15 cellular contexts compared by ENCODE assay signal in the genomic region with DNA sequence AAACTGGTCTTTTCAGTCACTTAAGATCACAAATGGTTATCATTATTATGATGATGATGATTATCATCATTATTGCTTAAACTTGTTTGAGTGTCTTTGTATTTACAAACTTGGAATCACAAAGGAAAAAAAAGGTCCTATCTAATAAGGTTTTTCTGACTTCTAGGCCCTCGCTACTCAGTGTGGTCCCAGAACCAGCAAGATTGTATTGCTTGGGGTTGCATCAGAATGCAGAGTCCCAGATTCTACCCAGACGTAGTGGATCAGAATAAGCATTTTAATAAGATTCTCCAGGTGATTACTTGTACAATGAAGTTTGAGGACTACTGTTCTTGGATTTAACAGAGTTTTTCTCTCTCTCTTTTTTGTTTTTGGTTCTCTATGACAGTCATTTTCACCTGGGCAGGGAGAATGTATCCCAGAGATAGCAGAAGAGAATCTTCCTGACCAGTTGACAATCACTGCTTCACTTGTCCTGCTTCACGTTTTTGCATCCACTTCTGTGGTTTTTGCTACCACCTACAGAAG. TPM values are rescaled to one million over a fixed set of nuclear protein-coding genes. Genes with fewer than 3 reads are reported as not detected.
DNase-seq lines count a peak whose midpoint lies in the region; TF ChIP-seq lines count a peak whose summit lies in the region.
"Had no signal": no experiment of that assay in that cellular context is flagged by ENCODE, and none has a peak within 500 bp of the region (broad histone marks: within the 10 kb centered on the region; RNA-seq: fewer than 3 reads in every experiment).

No MANE protein-coding gene starts in this region.

- H3K9me3 ChIP-seq in GM23248 (ENCODE audit: low read depth) (no peaks in the 10 kb centered on the region), SK-N-MC (ENCODE audit: low read depth, low read length) (no peaks in the 10 kb centered on the region)
- H3K9me3 ChIP-seq: HAP-1 had no signal

- DNase-seq in GM23248, result no peak
- DNase-seq in NCI-H460 (ENCODE audit: extremely low read depth, low read depth), result peak; percentile 47
- no peak for DNase-seq in SK-N-MC (ENCODE audit: low read depth, low spot score)
- peak; percentile 29 for DNase-seq in fibroblast of the aortic adventitia (ENCODE audit: low read depth)
- no peak for DNase-seq in NCI-H2196 treated with DMSO at 0.1 percent for 48 hours (lab: John Stamatoyannopoulos, UW; ENCODE audit: unreplicated experiment)
- DNase-seq in DMS114 treated with DMSO at 0.1 percent for 48 hours (lab: John Stamatoyannopoulos, UW; ENCODE audit: unreplicated experiment), result no peak
- DNase-seq in RWPE1 (ENCODE audit: low spot score), result no peak
- DNase-seq in germinal center (ENCODE audit: low spot score), result no peak
- DNase-seq: CD4-positive, alpha-beta memory T cell; COR-L47; DMS53; GF-D8; HFFc6 had no signal

- no peaks in the 10 kb centered on the region for H3K27me3 ChIP-seq in GM23248 (replicated peaks; ENCODE audit: insufficient read depth)

- H3K9ac ChIP-seq in GM23248 (no peak overlapping the region), SK-N-MC (ENCODE audit: insufficient read length) (no peak overlapping the region)

- no peaks in the 10 kb centered on the region; the same call in 1 of the 2 replicates for H3K9me2 ChIP-seq in GM23248 (ENCODE audit: insufficient read depth)

- TF ChIP-seq CTCF in fibroblast of the aortic adventitia (IDR thresholded peaks at IDR 0.05; ENCODE audit: insufficient read depth, low read length) (no peak), RWPE1 (conservative IDR thresholded peaks at IDR 0.05; ENCODE audit: low read depth) (no peak)

- POLR2A ChIA-PET in RWPE1 (lab: Yijun Ruan, JAX; ENCODE audit: low non-redundant PET), result no interaction called here

- H3F3A ChIP-seq in GM23248 (ENCODE audit: insufficient read depth), result no peaks in the 10 kb centered on the region

- H2AFZ ChIP-seq in GM23248, result peak overlapping the region; percentile 28; the same call in 1 of the 2 replicates

- CTCF ChIA-PET in RWPE1 (lab: Yijun Ruan, JAX), result no interaction called here

- H3K79me2 ChIP-seq in GM23248 (ENCODE audit: insufficient read depth), result no peaks in the 10 kb centered on the region

- WGBS in GM23248 (ENCODE audit: low coverage in 1 of 2, low lambda C conversion rate in 2 of 2, missing lambda C conversion rate in 2 of 2), 2 experiments, result 66 to 71% methylated on average over 3 of the region's 3 CpGs

- H3K4me1 ChIP-seq in GM23248 (ENCODE audit: insufficient read depth), result no peaks in the 10 kb centered on the region
- H3K4me1 ChIP-seq: HAP-1 had no signal

- H4K20me1 ChIP-seq in GM23248 (ENCODE audit: insufficient read depth), result no peaks in the 10 kb centered on the region

- H3K4me3 ChIP-seq in GM23248 (no peak overlapping the region), SK-N-MC (no peak overlapping the region), fibroblast of the aortic adventitia (ENCODE audit: low read depth, low read length) (no peak overlapping the region)
- H3K4me3 ChIP-seq: HAP-1 had no signal

- H3K36me3 ChIP-seq in GM23248 (ENCODE audit: low read depth), result no peaks in the 10 kb centered on the region
- H3K36me3 ChIP-seq in SK-N-MC (ENCODE audit: insufficient read depth, low read length), result no peaks in the 10 kb centered on the region
- H3K36me3 ChIP-seq: HAP-1 had no signal

- H3K27ac ChIP-seq in GM23248, result no peak overlapping the region
- peak overlapping the region; percentile 14; the same call in 1 of the 2 replicates for H3K27ac ChIP-seq in SK-N-MC
- H3K27ac ChIP-seq in RWPE1, result no peak overlapping the region
- H3K27ac ChIP-seq: C4-2B had no signal

- in situ Hi-C loops in GM23248 (cut with MboI), result no loop called here

- no peak overlapping the region for H3K4me2 ChIP-seq in GM23248 (ENCODE audit: unreplicated experiment)

RNA-seq across cellular contexts. Expression of a gene that starts 29.3 kb away (rescaled TPM):
- total RNA-seq in GM23248 (2014; rRNA removed; shearing (Covaris generic)), result 88.8 and 91.1 TPM in 2 replicates
- 129 and 144 TPM in 2 replicates for polyA plus RNA-seq in GM23248 (2016; fragmentation: Nextera tagmentation; extraction: Ambion mirVana)
- total RNA-seq in NCI-H460 (2014; rRNA removed; shearing (Covaris generic)), result 48.2 and 76.5 TPM in 2 replicates
- polyA plus RNA-seq in NCI-H460 (2014; cell fraction: nucleus; rRNA removed), result 33.0 and 40.6 TPM in 2 replicates
- 119 and 269 TPM in 2 replicates for total RNA-seq in fibroblast of the aortic adventitia (ENCODE audit: low replicate concordance)

Comparison
In these comparisons a context has a peak if more than half of its experiments do, and no peak if none do; other contexts are left out.
1. DNase-seq: peak in NCI-H460 (single experiment) and fibroblast of the aortic adventitia (single experiment); none in GM23248 (single experiment), SK-N-MC (single experiment), NCI-H2196 treated with DMSO at 0.1 percent for 48 hours (single experiment), DMS114 treated with DMSO at 0.1 percent for 48 hours (single experiment), RWPE1 (single experiment) and germinal center (single experiment).